In genomic region chr21:43604505-43605204, GRCh38 we compare ENCODE assay signal across 1 cellular context.
TF ChIP-seq lines count a peak whose summit lies in the region.

No MANE protein-coding gene starts in this region.

TF ChIP-seq in endothelial cell of umbilical vein, 7 proteins besides CTCF, POLR2A, EP300 and RAD21 (continued from another document):
- TF ChIP-seq MAX (IDR thresholded peaks at IDR 0.05; ENCODE audit: insufficient read depth, insufficient read length) (no peak), JUN (IDR thresholded peaks at IDR 0.05; ENCODE audit: borderline replicate concordance, insufficient read depth, insufficient read length, low read depth) (no peak), POLR2AphosphoS5 (IDR thresholded peaks at IDR 0.05; ENCODE audit: insufficient read depth, low read depth, low read length) (no peak)
